8 cellular contexts compared by ENCODE assay signal in the genomic region with DNA sequence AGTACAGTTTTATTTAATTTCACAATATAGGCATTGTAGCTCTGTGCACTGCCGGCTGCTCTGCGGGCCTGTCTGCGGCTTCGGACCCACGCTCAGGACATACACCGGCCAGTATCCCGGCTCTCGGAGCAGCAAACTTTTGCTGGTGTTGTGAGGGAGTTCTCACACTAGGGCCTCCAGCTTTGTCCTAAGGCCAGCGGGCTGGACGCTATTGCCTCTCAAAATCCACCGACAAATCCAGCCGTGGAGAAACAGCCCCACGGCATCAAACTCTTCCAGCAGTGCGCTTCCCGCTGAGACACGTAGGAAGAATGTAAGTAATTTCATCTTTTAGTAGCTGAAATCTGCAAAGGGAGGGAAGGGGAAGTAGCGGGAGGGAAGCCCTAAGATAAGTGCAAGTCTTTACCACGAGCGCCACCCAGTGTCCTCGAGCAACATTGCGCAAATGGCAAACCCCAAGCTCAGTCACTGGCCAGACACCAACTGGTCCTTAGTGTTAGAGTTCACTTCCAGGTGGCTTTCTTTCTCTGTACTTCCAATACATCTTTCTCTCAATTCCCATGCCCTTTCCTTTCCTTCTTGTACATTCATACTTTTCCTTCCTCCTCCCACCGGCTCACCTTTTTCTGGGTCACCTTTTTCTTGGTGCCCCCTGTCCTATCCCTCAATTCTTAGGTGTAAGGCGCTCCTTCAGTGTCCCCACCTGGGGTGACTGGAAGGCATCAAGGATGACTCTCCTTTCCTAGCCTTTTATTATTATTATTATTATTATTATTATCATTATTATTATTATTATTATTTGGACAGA. TPM values are rescaled to one million over a fixed set of nuclear protein-coding genes. Genes with fewer than 3 reads are reported as not detected.
DNase-seq lines count a peak whose midpoint lies in the region; ATAC-seq and TF ChIP-seq lines count a peak whose summit lies in the region.

No MANE protein-coding gene starts in this region.

- intact Hi-C loops in thyroid gland (cut with DNase I), result loop anchor here (5.0 kb wide), 1 partner anchor 950 kb away; no protein-coding TSS in a partner anchor

- H3K4me3 ChIP-seq in HUES48 (ENCODE audit: low read depth, low read length), result peak overlapping the region; percentile 53
- H3K4me3 ChIP-seq in thyroid gland (replicated peaks in 1 of 3), result peak overlapping the region in 1 of 3 donors; percentile 13

- no peak for TF ChIP-seq POLR2A in thyroid gland (IDR thresholded peaks at IDR 0.05)

- ATAC-seq in GM21390 (IDR thresholded peaks at IDR 0.05; ENCODE audit: unreplicated experiment), result peak; percentile 93
- peak; percentile 90 for ATAC-seq in omental fat pad (ENCODE audit: low FRiP score)

- H3K4me1 ChIP-seq in HUES48 (ENCODE audit: control insufficient read depth, insufficient read depth, low read length), result peaks cover 40% of the 10 kb centered on the region
- H3K4me1 ChIP-seq in thyroid gland, result peaks cover 6 to 22% of the 10 kb centered on the region in 2 donors

- H3K27me3 ChIP-seq in HUES48 (ENCODE audit: control insufficient read depth, insufficient read depth, low read length) (peaks cover 73% of the 10 kb centered on the region), thyroid gland (peaks cover 17% of the 10 kb centered on the region)

- TF ChIP-seq CTCF in omental fat pad (IDR thresholded peaks at IDR 0.05), result peak in 1 of 3 donors; percentile 80
- peak; percentile 43 to 83 (median 71) for TF ChIP-seq CTCF in thyroid gland (IDR thresholded peaks at IDR 0.05)

- WGBS in thyroid gland, 2 donors, result 5 to 7% methylated on average over 20 to 23 of the region's 23 CpGs

- H3K27ac ChIP-seq in HUES48 (ENCODE audit: low read depth, low read length) (no peak overlapping the region), thyroid gland (no peak overlapping the region)

- H3K9ac ChIP-seq in HUES48 (ENCODE audit: low read depth, low read length), result no peak overlapping the region

- DNase-seq in DMS114 treated with DMSO at 0.1 percent for 48 hours (lab: John Stamatoyannopoulos, UW; ENCODE audit: unreplicated experiment) (peak; percentile 68), RPMI8226 (peak; percentile 85), foreskin melanocyte (peak; percentile 83), omental fat pad (ENCODE audit: low spot score) (peak; percentile 69), thyroid gland (peak; percentile 70 to 79)
- peak; percentile 85 for DNase-seq in activated effector memory CD4-positive, alpha-beta T cell treated with anti-CD3 and anti-CD28 coated beads, Interleukin-2, amount 50 U/mL, for 16 hours

- H3K9me3 ChIP-seq in HUES48 (ENCODE audit: control insufficient read depth, insufficient read depth, low read length), result no peaks in the 10 kb centered on the region
- H3K9me3 ChIP-seq in thyroid gland, result no peaks in the 10 kb centered on the region

- H3K36me3 ChIP-seq in HUES48 (ENCODE audit: control insufficient read depth, insufficient read depth, low read length) (no peaks in the 10 kb centered on the region), thyroid gland (no peaks in the 10 kb centered on the region)

RNA-seq across cellular contexts. Expression of a gene that starts 3.0 kb away (rescaled TPM):
- 1 to 10 TPM in 1 of 4 donors, under 1 TPM in 1, not detected in 2; 0.69 to 1.3 TPM for total RNA-seq in omental fat pad
- total RNA-seq in thyroid gland, result 1 to 10 TPM in 1 of 4 donors, under 1 TPM in 2, not detected in 1; 0.54 to 1.5 (median 0.67) TPM

RNA-seq across cellular contexts. Expression of a gene that starts 22.3 kb away (rescaled TPM):
- total RNA-seq in omental fat pad, result not detected
- total RNA-seq in thyroid gland, result under 1 TPM in 1 of 4 donors, not detected in 3; 0.81 TPM
